In genomic region chr4:151105454-151106032, GRCh38 we compare ENCODE assay signal across 1 cellular context.
TF ChIP-seq lines count a peak whose summit lies in the region.

No MANE protein-coding gene starts in this region.

TF ChIP-seq in PFSK-1, 5 proteins besides CTCF, POLR2A, EP300 and RAD21 (continued from another document):
- no peak for TF ChIP-seq REST (IDR thresholded peaks at IDR 0.05; ENCODE audit: insufficient read depth in 1 of 2, low read depth in 2 of 2, low read length in 2 of 2)
